Comparison of ENCODE assay signal across 1 cellular context in genomic region chr20:32603046-32603726, GRCh38.
TF ChIP-seq lines count a peak whose summit lies in the region.

No MANE protein-coding gene starts in this region.

TF ChIP-seq in GM12878, 131 proteins besides CTCF, POLR2A, EP300 and RAD21 (continued from another document):
- TF ChIP-seq IRF5 (IDR thresholded peaks at IDR 0.05; ENCODE audit: borderline replicate concordance) = no peak
